8 cellular contexts compared by ENCODE assay signal in genomic region chr19:40089462-40089861, GRCh38. TPM values are rescaled to one million over a fixed set of nuclear protein-coding genes. Genes with fewer than 3 reads are reported as not detected.
DNase-seq lines count a peak whose midpoint lies in the region; ATAC-seq and TF ChIP-seq lines count a peak whose summit lies in the region.

No MANE protein-coding gene starts in this region.

- CTCF ChIA-PET in activated CD8-positive, alpha-beta memory T cell treated with anti-CD3 and anti-CD28 coated beads, Interleukin-2, amount 10 ng/mL, durations not matched to agents 7 days and 5 days (lab: Charles Lee), result interaction anchor here (0.6 to 2.2 kb wide), 3 partner anchors 10 to 325 kb away, joined by 3 to 5 read pairs (median 3); no protein-coding TSS in a partner anchor

- H3K27me3 Mint-ChIP-seq in activated CD8-positive, alpha-beta memory T cell treated with anti-CD3 and anti-CD28 coated beads, Interleukin-2, amount 10 ng/mL, durations not matched to agents 7 days and 5 days, result no peaks in the 10 kb centered on the region
- peaks cover under 1% of the 10 kb centered on the region for H3K27me3 Mint-ChIP-seq in type B pancreatic cell

- H3K4me3 ChIP-seq in kidney epithelial cell (ENCODE audit: low read depth, low read length), result peak overlapping the region; percentile 73

- peaks cover 6% of the 10 kb centered on the region for H3K9me3 Mint-ChIP-seq in activated CD8-positive, alpha-beta memory T cell treated with anti-CD3 and anti-CD28 coated beads, Interleukin-2, amount 10 ng/mL, durations not matched to agents 7 days and 5 days (ENCODE audit: low read depth)
- H3K9me3 Mint-ChIP-seq in type B pancreatic cell, result peaks cover 6% of the 10 kb centered on the region

- TF ChIP-seq CTCF in kidney epithelial cell (IDR thresholded peaks at IDR 0.05; ENCODE audit: insufficient read depth, low read length, poor library complexity, severe bottlenecking), result no peak
- TF ChIP-seq CTCF in type B pancreatic cell (conservative IDR thresholded peaks at IDR 0.05), result no peak

- no peaks in the 10 kb centered on the region for H3K27me3 ChIP-seq in kidney epithelial cell (ENCODE audit: control insufficient read depth, insufficient read depth, low read length)

- ATAC-seq in activated CD8-positive, alpha-beta memory T cell treated with anti-CD3 and anti-CD28 coated beads, Interleukin-2, amount 10 ng/mL, durations not matched to agents 7 days and 5 days, result no peak

- peaks cover 30% of the 10 kb centered on the region for H3K36me3 Mint-ChIP-seq in activated CD8-positive, alpha-beta memory T cell treated with anti-CD3 and anti-CD28 coated beads, Interleukin-2, amount 10 ng/mL, durations not matched to agents 7 days and 5 days
- peaks cover 21% of the 10 kb centered on the region for H3K36me3 Mint-ChIP-seq in type B pancreatic cell

- H3K36me3 ChIP-seq in kidney epithelial cell (ENCODE audit: control insufficient read depth, insufficient read depth, low read length), result no peaks in the 10 kb centered on the region

- peaks cover 35% of the 10 kb centered on the region for H3K4me1 Mint-ChIP-seq in activated CD8-positive, alpha-beta memory T cell treated with anti-CD3 and anti-CD28 coated beads, Interleukin-2, amount 10 ng/mL, durations not matched to agents 7 days and 5 days
- H3K4me1 Mint-ChIP-seq in type B pancreatic cell (ENCODE audit: unreplicated experiment), result peaks cover 23% of the 10 kb centered on the region

- no peak for DNase-seq in activated CD8-positive, alpha-beta memory T cell treated with anti-CD3 and anti-CD28 coated beads, Interleukin-2, amount 10 ng/mL, durations not matched to agents 7 days and 5 days
- no peak for DNase-seq in activated CD8-positive, alpha-beta memory T cell treated with anti-CD3 and anti-CD28 coated beads for 24 hours
- peak; percentile 62 for DNase-seq in astrocyte of the hippocampus (ENCODE audit: low read depth, low spot score)
- DNase-seq in kidney epithelial cell (ENCODE audit: low read depth), result no peak
- DNase-seq in type B pancreatic cell (ENCODE audit: extremely low spot score, unreplicated experiment), result no peak
- no peak for DNase-seq in stimulated activated naive CD4-positive, alpha-beta T cell (lab: John Stamatoyannopoulos, UW)
- no peak for DNase-seq in DMS 273 treated with DMSO at 0.1 percent for 48 hours (lab: John Stamatoyannopoulos, UW)
- no peak for DNase-seq in stimulated activated CD4-positive, alpha-beta T cell treated with anti-CD3 and anti-CD28 coated beads, Interleukin-2, amount 100 ng/mL, for 48 hours

- no peak overlapping the region for H3K27ac Mint-ChIP-seq in activated CD8-positive, alpha-beta memory T cell treated with anti-CD3 and anti-CD28 coated beads, Interleukin-2, amount 10 ng/mL, durations not matched to agents 7 days and 5 days
- peak overlapping the region; percentile 100 for H3K27ac Mint-ChIP-seq in type B pancreatic cell

- peak overlapping the region; percentile 99 for H3K4me3 Mint-ChIP-seq in activated CD8-positive, alpha-beta memory T cell treated with anti-CD3 and anti-CD28 coated beads, Interleukin-2, amount 10 ng/mL, durations not matched to agents 7 days and 5 days
- H3K4me3 Mint-ChIP-seq in type B pancreatic cell, result peak overlapping the region; percentile 100

RNA-seq across cellular contexts. Expression of gene ZNF780A, which starts 1.3 kb away (rescaled TPM):
- 10 to 100 TPM; 19.0 to 20.7 TPM for total RNA-seq in activated CD8-positive, alpha-beta memory T cell treated with anti-CD3 and anti-CD28 coated beads, Interleukin-2, amount 10 ng/mL, durations not matched to agents 7 days and 5 days
- total RNA-seq in kidney epithelial cell (11.2 and 18.6 TPM in 2 replicates), type B pancreatic cell (ENCODE audit: low replicate concordance) (21.2 and 24.3 TPM in 2 replicates)

RNA-seq across cellular contexts. Expression of gene ZNF780B, which starts 33.4 kb away (rescaled TPM):
- 10 to 100 TPM; 18.6 to 25.7 TPM for total RNA-seq in activated CD8-positive, alpha-beta memory T cell treated with anti-CD3 and anti-CD28 coated beads, Interleukin-2, amount 10 ng/mL, durations not matched to agents 7 days and 5 days
- total RNA-seq in kidney epithelial cell, result 4.1 and 12.4 TPM in 2 replicates
- total RNA-seq in type B pancreatic cell (ENCODE audit: low replicate concordance), result 33.0 and 38.8 TPM in 2 replicates
